In the genomic region with DNA sequence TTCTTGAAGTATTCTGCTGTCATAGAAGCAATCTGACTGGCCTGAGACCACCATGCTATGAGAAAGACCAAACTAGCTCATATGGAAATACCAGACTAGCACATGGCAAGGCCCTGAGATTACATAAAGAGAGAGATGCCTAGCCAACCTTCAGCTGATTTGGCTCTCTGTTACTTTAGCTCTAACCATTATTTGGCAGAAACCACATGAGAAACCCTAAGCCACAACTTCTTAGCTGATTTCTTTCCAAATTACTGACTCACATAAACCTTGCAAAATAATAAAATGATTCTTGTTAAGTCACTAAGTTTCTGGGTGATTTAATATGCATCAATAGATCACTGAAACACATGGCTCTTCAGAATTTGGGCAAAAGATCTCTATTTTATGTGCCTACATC, we compare ENCODE assay signal across 22 cellular contexts.
DNase-seq lines count a peak whose midpoint lies in the region; ATAC-seq and TF ChIP-seq lines count a peak whose summit lies in the region.
"Had no signal": no experiment of that assay in that cellular context is flagged by ENCODE, and none has a peak within 500 bp of the region (broad histone marks: within the 10 kb centered on the region; RNA-seq: fewer than 3 reads in every experiment).

No MANE protein-coding gene starts in this region.

- no peak overlapping the region for H3K27ac Mint-ChIP-seq in activated CD4-positive, alpha-beta T cell treated with anti-CD3 and anti-CD28 coated beads, Interleukin-2, amount 10 ng/mL, durations not matched to agents 24 days and 14 days
- H3K27ac Mint-ChIP-seq: activated naive CD4-positive, alpha-beta T cell treated with anti-CD3 and anti-CD28 coated beads, Interleukin-2, amount 50 U/mL, for 24 hours; nephron; T-helper 1 cell treated with Interleukin-12 subunit alpha and Interleukin-12 subunit beta and Interleukin-4 antibody, amounts not matched to agents 30 μg/mL and 1 μg/mL, for 36 hours had no signal

- no peak overlapping the region for H3K4me3 ChIP-seq in GM23248
- H3K4me3 ChIP-seq in astrocyte of the spinal cord (ENCODE audit: low read depth, low read length): no peak overlapping the region
- H3K4me3 ChIP-seq: body of pancreas, Peyer's patch, SJSA1 had no signal

- no peak overlapping the region for H3K4me3 Mint-ChIP-seq in activated CD4-positive, alpha-beta T cell treated with anti-CD3 and anti-CD28 coated beads, Interleukin-2, amount 10 ng/mL, durations not matched to agents 24 days and 14 days
- H3K4me3 Mint-ChIP-seq: activated naive CD4-positive, alpha-beta T cell treated with anti-CD3 and anti-CD28 coated beads, Interleukin-2, amount 50 U/mL, for 24 hours; nephron; T-helper 1 cell treated with Interleukin-12 subunit alpha and Interleukin-12 subunit beta and Interleukin-4 antibody, amounts not matched to agents 30 μg/mL and 1 μg/mL, for 36 hours had no signal

- no peaks in the 10 kb centered on the region for H3K9me2 ChIP-seq in GM23248 (ENCODE audit: insufficient read depth)

- intact Hi-C loops in posterior vena cava (cut with DNase I): no loop called here
- intact Hi-C loops in activated CD4-positive, alpha-beta T cell treated with anti-CD3 and anti-CD28 coated beads, Interleukin-2, amount 10 ng/mL, durations not matched to agents 24 days and 14 days (cut with micrococcal nuclease): no loop called here

- no peaks in the 10 kb centered on the region for H3K9me3 ChIP-seq in GM23248 (ENCODE audit: low read depth)
- H3K9me3 ChIP-seq: body of pancreas, Peyer's patch, SJSA1 had no signal

- H3K79me2 ChIP-seq in GM23248 (ENCODE audit: insufficient read depth): no peaks in the 10 kb centered on the region
- H3K79me2 ChIP-seq: parathyroid adenoma had no signal

- H2AFZ ChIP-seq in GM23248: no peak overlapping the region
- H2AFZ ChIP-seq: parathyroid adenoma had no signal

- no peak for ATAC-seq in HG02852 (IDR thresholded peaks at IDR 0.05; ENCODE audit: unreplicated experiment)
- ATAC-seq: body of pancreas had no signal

- H3K4me1 Mint-ChIP-seq in activated CD4-positive, alpha-beta T cell treated with anti-CD3 and anti-CD28 coated beads, Interleukin-2, amount 10 ng/mL, durations not matched to agents 24 days and 14 days: no peaks in the 10 kb centered on the region
- H3K4me1 Mint-ChIP-seq: activated naive CD4-positive, alpha-beta T cell treated with anti-CD3 and anti-CD28 coated beads, Interleukin-2, amount 50 U/mL, for 24 hours had no signal

- no peaks in the 10 kb centered on the region for H4K20me1 ChIP-seq in GM23248 (ENCODE audit: insufficient read depth)

- no peaks in the 10 kb centered on the region for H3K36me3 Mint-ChIP-seq in activated CD4-positive, alpha-beta T cell treated with anti-CD3 and anti-CD28 coated beads, Interleukin-2, amount 10 ng/mL, durations not matched to agents 24 days and 14 days (ENCODE audit: low read depth)
- H3K36me3 Mint-ChIP-seq: activated naive CD4-positive, alpha-beta T cell treated with anti-CD3 and anti-CD28 coated beads, Interleukin-2, amount 50 U/mL, for 24 hours had no signal

- no peaks in the 10 kb centered on the region for H3K9me3 Mint-ChIP-seq in activated CD4-positive, alpha-beta T cell treated with anti-CD3 and anti-CD28 coated beads, Interleukin-2, amount 10 ng/mL, durations not matched to agents 24 days and 14 days
- H3K9me3 Mint-ChIP-seq: activated naive CD4-positive, alpha-beta T cell treated with anti-CD3 and anti-CD28 coated beads, Interleukin-2, amount 50 U/mL, for 24 hours; nephron; T-helper 1 cell treated with Interleukin-12 subunit alpha and Interleukin-12 subunit beta and Interleukin-4 antibody, amounts not matched to agents 30 μg/mL and 1 μg/mL, for 36 hours had no signal

- peaks cover 37% of the 10 kb centered on the region for H3K4me1 ChIP-seq in GM23248 (ENCODE audit: insufficient read depth)
- H3K4me1 ChIP-seq: body of pancreas, parathyroid adenoma, Peyer's patch had no signal

- H3K27me3 Mint-ChIP-seq in activated CD4-positive, alpha-beta T cell treated with anti-CD3 and anti-CD28 coated beads, Interleukin-2, amount 10 ng/mL, durations not matched to agents 24 days and 14 days: no peaks in the 10 kb centered on the region
- H3K27me3 Mint-ChIP-seq: activated naive CD4-positive, alpha-beta T cell treated with anti-CD3 and anti-CD28 coated beads, Interleukin-2, amount 50 U/mL, for 24 hours had no signal

- no peak overlapping the region for H3K4me2 ChIP-seq in GM23248 (ENCODE audit: unreplicated experiment)

- no peak overlapping the region for H3K9ac ChIP-seq in GM23248
- H3K9ac ChIP-seq: parathyroid adenoma had no signal

- in situ Hi-C loops in GM23248 (cut with MboI): no loop called here
- in situ Hi-C loops in astrocyte of the spinal cord (cut with HindIII; ENCODE audit: low sequenced_read_pairs): no loop called here

- peaks cover 38% of the 10 kb centered on the region for H3F3A ChIP-seq in GM23248 (ENCODE audit: insufficient read depth)

- DNase-seq in AG08395 (ENCODE audit: low spot score) (peak; percentile 66), GM23248 (peak; percentile 81), astrocyte of the spinal cord (ENCODE audit: low read depth, low spot score) (peak; percentile 80), glomerular visceral epithelial cell (ENCODE audit: extremely low spot score) (peak; percentile 28), posterior vena cava (ENCODE audit: low spot score) (no peak)
- no peak for DNase-seq in activated CD4-positive, alpha-beta T cell treated with anti-CD3 and anti-CD28 coated beads, Interleukin-2, amount 50 U/mL, for 4 hours
- DNase-seq in activated CD4-positive, alpha-beta T cell treated with anti-CD3 and anti-CD28 coated beads, Interleukin-2, amount 10 ng/mL, durations not matched to agents 24 days and 14 days: no peak
- DNase-seq: activated CD4-positive, alpha-beta T cell treated with anti-CD3 and anti-CD28 coated beads for 4 hours; body of pancreas; effector CD4-positive, alpha-beta T cell; head of caudate nucleus; NCI-H1417; NCI-H446 treated with DMSO at 0.1 percent for 48 hours; NK-92 treated with Interleukin-12 subunit alpha and Interleukin-12 subunit beta, amount 100 ng/mL, for 24 hours; Peyer's patch had no signal

- H3K36me3 ChIP-seq in GM23248 (ENCODE audit: low read depth): no peaks in the 10 kb centered on the region
- H3K36me3 ChIP-seq: Peyer's patch, SJSA1 had no signal

- H3K27me3 ChIP-seq in GM23248 (replicated peaks; ENCODE audit: insufficient read depth): no peaks in the 10 kb centered on the region
- H3K27me3 ChIP-seq: body of pancreas, Peyer's patch, SJSA1 had no signal

- TF ChIP-seq CTCF in astrocyte of the spinal cord (IDR thresholded peaks at IDR 0.05; ENCODE audit: low read depth, low read length): no peak

- H3K27ac ChIP-seq in GM23248: no peak overlapping the region
- H3K27ac ChIP-seq: body of pancreas, C4-2B, parathyroid adenoma, Peyer's patch, SJSA1 had no signal

Comparison
In these comparisons a context has a peak if more than half of its experiments do, and no peak if none do; other contexts are left out.
1. DNase-seq: peak in AG08395 (single experiment), GM23248 (single experiment), astrocyte of the spinal cord (single experiment) and glomerular visceral epithelial cell (single experiment); none in posterior vena cava (single experiment), activated CD4-positive, alpha-beta T cell treated with anti-CD3 and anti-CD28 coated beads, Interleukin-2, amount 50 U/mL, for 4 hours (0 of 2) and activated CD4-positive, alpha-beta T cell treated with anti-CD3 and anti-CD28 coated beads, Interleukin-2, amount 10 ng/mL, durations not matched to agents 24 days and 14 days (single experiment).